ENCODE assay signal across 10 cellular contexts in the genomic region with DNA sequence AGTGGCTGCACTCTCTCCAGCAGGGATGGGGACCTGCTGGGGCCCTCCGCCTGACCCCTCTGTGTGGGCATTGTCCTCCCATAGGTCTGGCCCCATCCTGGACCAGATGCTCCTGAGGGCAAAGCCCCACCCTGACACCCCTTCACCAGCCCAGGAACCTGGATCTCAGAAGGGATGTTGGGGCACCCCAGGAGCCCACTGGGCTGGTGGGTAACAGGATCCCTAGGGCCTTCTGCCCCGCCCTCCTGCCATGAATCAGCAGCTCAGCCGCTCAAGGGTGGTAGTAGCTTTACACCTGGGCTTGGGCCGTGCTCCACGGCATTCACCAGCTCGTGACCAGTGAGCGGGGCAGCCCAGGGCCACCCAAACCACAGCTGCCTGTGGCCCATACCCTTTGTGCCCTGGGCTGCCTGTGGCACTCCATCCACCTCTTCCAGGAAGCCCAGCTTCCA. TPM values are rescaled to one million over a fixed set of nuclear protein-coding genes. Genes with fewer than 3 reads are reported as not detected.
A peak's percentile ranks its signal among the peaks of the same experiment; 100 is the strongest.
DNase-seq lines count a peak whose midpoint lies in the region; ATAC-seq and TF ChIP-seq lines count a peak whose summit lies in the region.
"Had no signal": no experiment of that assay in that cellular context is flagged by ENCODE, and none has a peak within 500 bp of the region (broad histone marks: within the 10 kb centered on the region; RNA-seq: fewer than 3 reads in every experiment).

No MANE protein-coding gene starts in this region.

- H2BK12ac ChIP-seq in H9 (ENCODE audit: insufficient read length, low read depth, low read length), result no peak overlapping the region

- no peak overlapping the region for H4K8ac ChIP-seq in H9 (replicated peaks; ENCODE audit: insufficient read length, low read depth, low read length)

- no peaks in the 10 kb centered on the region for H3K36me3 ChIP-seq in CD8-positive, alpha-beta T cell (ENCODE audit: insufficient read depth, low read length)

- no peaks in the 10 kb centered on the region for H3K79me2 ChIP-seq in H9 (ENCODE audit: insufficient read depth, low read length)
- H3K79me2 ChIP-seq: parathyroid adenoma had no signal

- TF ChIP-seq CTCF in CD8-positive, alpha-beta T cell (IDR thresholded peaks at IDR 0.05), result no peak
- TF ChIP-seq CTCF in H9 (conservative IDR thresholded peaks at IDR 0.05), result no peak

- no peak overlapping the region for H2BK120ac ChIP-seq in H9 (ENCODE audit: low read depth, low read length, poor library complexity, severe bottlenecking)

- H3K79me1 ChIP-seq in H9 (ENCODE audit: insufficient read depth, low read depth, low read length, poor library complexity, severe bottlenecking), result no peaks in the 10 kb centered on the region

- H3K4me1 Mint-ChIP-seq in CD8-positive, alpha-beta T cell (ENCODE audit: low read depth), result peaks cover 9% of the 10 kb centered on the region
- H3K4me1 Mint-ChIP-seq in H9, result peaks cover 8 to 12% of the 10 kb centered on the region in 2 experiments

- no peak overlapping the region for H3K27ac Mint-ChIP-seq in CD8-positive, alpha-beta T cell
- H3K27ac Mint-ChIP-seq in H9, result no peak overlapping the region; a peak in 1 of 7 replicates

- no peak for DNase-seq in CD8-positive, alpha-beta T cell
- DNase-seq in H9 (no peak), UCSD-AML1 (lab: John Stamatoyannopoulos, UW; ENCODE audit: unreplicated experiment) (peak; percentile 26), left kidney (ENCODE audit: low read depth, low spot score) (peak; percentile 50), GDM1 (lab: John Stamatoyannopoulos, UW) (no peak), inferior parietal cortex (ENCODE audit: extremely low spot score) (no peak), NCI-H1092 (lab: John Stamatoyannopoulos, UW) (no peak)
- DNase-seq: NCI-H1092 treated with DMSO at 0.1 percent for 48 hours had no signal

- no peak overlapping the region for H2BK15ac ChIP-seq in H9 (ENCODE audit: low read depth, low read length)

- no peak overlapping the region for H3K9ac ChIP-seq in H9 (ENCODE audit: extremely low read depth, insufficient read length, low read length)
- H3K9ac ChIP-seq: parathyroid adenoma had no signal

- no CpG with 5 or more reads among the region's 7 CpGs for WGBS in H9 (ENCODE audit: extremely low coverage, insufficient read length, low lambda C conversion rate)

- H2BK5ac ChIP-seq in H9 (ENCODE audit: insufficient read length, low read length), result no peak overlapping the region

- peaks cover 9% of the 10 kb centered on the region for H3K27me3 ChIP-seq in CD8-positive, alpha-beta T cell (ENCODE audit: insufficient read depth, low read length)
- no peaks in the 10 kb centered on the region; the same call in 1 of the 2 replicates for H3K27me3 ChIP-seq in H9 (ENCODE audit: insufficient read depth, low read length)

- H4K91ac ChIP-seq in H9 (ENCODE audit: insufficient read length, low read depth, low read length), result no peak overlapping the region

- intact Hi-C loops in CD8-positive, alpha-beta T cell (cut with DNase I, micrococcal nuclease), result no loop called here

- H3K4me3 ChIP-seq in CD8-positive, alpha-beta T cell (ENCODE audit: low read depth, low read length), result no peak overlapping the region

- no peak overlapping the region for H3K14ac ChIP-seq in H9 (ENCODE audit: insufficient read depth, low read length)

- H3K23me2 ChIP-seq in H9 (ENCODE audit: insufficient read length, low read depth, low read length, poor library complexity, severe bottlenecking), result peaks cover 8% of the 10 kb centered on the region

- H2BK20ac ChIP-seq in H9 (ENCODE audit: low read depth, low read length, poor library complexity, severe bottlenecking), result no peak overlapping the region

- POLR2A ChIA-PET in CD8-positive, alpha-beta T cell (lab: Charles Lee), result no interaction called here

- peak overlapping the region; percentile 51 for H3K4me3 Mint-ChIP-seq in CD8-positive, alpha-beta T cell
- peak overlapping the region; percentile 63 to 78 for H3K4me3 Mint-ChIP-seq in H9

- no peaks in the 10 kb centered on the region for H4K20me1 ChIP-seq in H9 (ENCODE audit: control insufficient read depth, insufficient read depth, insufficient read length)

- H3K4me1 ChIP-seq in CD8-positive, alpha-beta T cell (ENCODE audit: insufficient read depth, low read length), result peaks cover 6% of the 10 kb centered on the region
- no peaks in the 10 kb centered on the region for H3K4me1 ChIP-seq in H9 (ENCODE audit: insufficient read depth, low read length)

- H3K27me3 Mint-ChIP-seq in CD8-positive, alpha-beta T cell (ENCODE audit: low read depth), result peaks cover 20% of the 10 kb centered on the region
- H3K27me3 Mint-ChIP-seq in H9 (ENCODE audit: low read depth), result peaks cover 64% of the 10 kb centered on the region

- no peak overlapping the region for H4K5ac ChIP-seq in H9 (ENCODE audit: insufficient read length, low read depth, low read length)

- ATAC-seq in CD8-positive, alpha-beta T cell, result no peak
- ATAC-seq in GM21619 (IDR thresholded peaks at IDR 0.05; ENCODE audit: unreplicated experiment), result no peak

- CTCF ChIA-PET in CD8-positive, alpha-beta T cell (lab: Charles Lee), result interaction anchor here (0.9 to 1.4 kb wide), 5 partner anchors 9 to 236 kb away, joined by 3 to 5 read pairs (median 3); a partner anchor contains a TSS

- H3K23ac ChIP-seq in H9 (ENCODE audit: insufficient read length, low read depth, low read length), result no peak overlapping the region

- H3K9me3 ChIP-seq in CD8-positive, alpha-beta T cell (ENCODE audit: low read length), result no peaks in the 10 kb centered on the region
- no peaks in the 10 kb centered on the region for H3K9me3 ChIP-seq in H9 (ENCODE audit: control insufficient read depth, low read depth, low read length)

- no peak overlapping the region for H3K4me2 ChIP-seq in H9 (ENCODE audit: insufficient read depth, insufficient read length, low read length)

- no peak overlapping the region for H3K18ac ChIP-seq in H9 (ENCODE audit: insufficient read length, low read depth, low read length)

- no peak overlapping the region for H2AK5ac ChIP-seq in H9 (ENCODE audit: insufficient read length, low read length)

- H3K4ac ChIP-seq in H9 (ENCODE audit: low read depth, low read length), result no peak overlapping the region

- no peaks in the 10 kb centered on the region for H3K36me3 Mint-ChIP-seq in CD8-positive, alpha-beta T cell
- no peaks in the 10 kb centered on the region for H3K36me3 Mint-ChIP-seq in H9 (ENCODE audit: insufficient read depth in 1 of 3, low read depth in 3 of 3)

- no peak overlapping the region for H3K56ac ChIP-seq in H9 (ENCODE audit: insufficient read length, low read depth, low read length)

- H2AFZ ChIP-seq in H9 (ENCODE audit: low read length), result no peak overlapping the region
- H2AFZ ChIP-seq: parathyroid adenoma had no signal

- H3K27ac ChIP-seq in CD8-positive, alpha-beta T cell (ENCODE audit: low read depth, low read length), result no peak overlapping the region
- H3K27ac ChIP-seq in H9 (ENCODE audit: insufficient read length, low read depth, low read length), result no peak overlapping the region
- H3K27ac ChIP-seq: parathyroid adenoma had no signal

- no peaks in the 10 kb centered on the region for H3K9me3 Mint-ChIP-seq in CD8-positive, alpha-beta T cell
- peaks cover 2 to 3% of the 10 kb centered on the region in 2 experiments; a peak in 2 of 5 replicates for H3K9me3 Mint-ChIP-seq in H9

- H3T11ph ChIP-seq in H9 (ENCODE audit: low read length), result no peak overlapping the region

RNA-seq across cellular contexts. Expression of a gene that starts 1.0 kb away (rescaled TPM):
- total RNA-seq in CD8-positive, alpha-beta T cell, result 1 to 10 TPM; 1.1 to 1.5 TPM
- 31.3 and 32.3 TPM in 2 replicates for total RNA-seq in H9 (2021)

RNA-seq across cellular contexts. Expression of a gene that starts 7.7 kb away (rescaled TPM):
- total RNA-seq in CD8-positive, alpha-beta T cell, result 1 to 10 TPM; 1.9 to 2.1 TPM
- total RNA-seq in H9 (2021), result 1.5 and 2.1 TPM in 2 replicates

RNA-seq across cellular contexts. Expression of a gene that starts 11.4 kb away (rescaled TPM):
- total RNA-seq in CD8-positive, alpha-beta T cell, result 10 to 100 TPM; 81.8 to 82.6 TPM
- 41.1 and 45.0 TPM in 2 replicates for total RNA-seq in H9 (2021)

RNA-seq across cellular contexts. Expression of a gene that starts 17.7 kb away (rescaled TPM):
- total RNA-seq in CD8-positive, alpha-beta T cell, result 100 to 1,000 TPM; 121 to 122 TPM
- total RNA-seq in H9 (2021), result 28.4 and 29.0 TPM in 2 replicates

RNA-seq across cellular contexts. Expression of a gene that starts 45.0 kb away (rescaled TPM):
- 1 to 10 TPM; 6.3 to 8.1 TPM for total RNA-seq in CD8-positive, alpha-beta T cell
- total RNA-seq in H9 (2021), result 84.4 and 87.6 TPM in 2 replicates

Comparison
In these comparisons a context has a peak if more than half of its experiments do, and no peak if none do; other contexts are left out.
1. DNase-seq: peak in UCSD-AML1 (single experiment) and left kidney (single experiment); none in CD8-positive, alpha-beta T cell (0 of 7), H9 (single experiment), GDM1 (single experiment), inferior parietal cortex (single experiment) and NCI-H1092 (single experiment).
2. RNA of a gene that starts 1.0 kb away (total RNA-seq): 31.3 to 32.3 TPM in H9; 1.1 to 1.5 TPM in CD8-positive, alpha-beta T cell; every median in the first group is over 10 times any median in the second.